ENCODE assay signal across 3 cellular contexts in genomic region chr15:56036546-56037067, GRCh38.
TF ChIP-seq lines count a peak whose summit lies in the region.

No MANE protein-coding gene starts in this region.

TF ChIP-seq in liver, 16 proteins besides CTCF, POLR2A, EP300 and RAD21:
- peak in 1 of 2 donors; percentile 47 for TF ChIP-seq HNF4A (conservative IDR thresholded peaks at IDR 0.05)
- TF ChIP-seq RXRA (IDR thresholded peaks at IDR 0.05), result peak; percentile 30 to 66
- TF ChIP-seq ZBTB33 (IDR thresholded peaks at IDR 0.05), result no peak

TF ChIP-seq in HepG2, 621 proteins besides CTCF, POLR2A, EP300 and RAD21:
- TF ChIP-seq ZNF317 (CRISPR knock-in tag; IDR thresholded peaks at IDR 0.05), result no peak
- TF ChIP-seq FLYWCH1 (CRISPR knock-in tag; IDR thresholded peaks at IDR 0.05), result no peak
TF ChIP-seq in HepG2: peak in this region for 0.

TF ChIP-seq in IMR-90, 13 proteins besides CTCF, POLR2A, EP300 and RAD21:
- TF ChIP-seq NFE2L2 (IDR thresholded peaks at IDR 0.05; ENCODE audit: low read depth, low read length), result no peak
- TF ChIP-seq USF2 (IDR thresholded peaks at IDR 0.05; ENCODE audit: low read depth, low read length), result no peak
- no peak for TF ChIP-seq RCOR1 (IDR thresholded peaks at IDR 0.05; ENCODE audit: insufficient replicate concordance, low read length)
- no peak for TF ChIP-seq FOS (IDR thresholded peaks at IDR 0.05; ENCODE audit: low read depth, low read length)
- TF ChIP-seq SMC3 (IDR thresholded peaks at IDR 0.05; ENCODE audit: low read depth, low read length), result no peak
- TF ChIP-seq MAZ (IDR thresholded peaks at IDR 0.05; ENCODE audit: borderline replicate concordance, low read depth, low read length), result no peak
- TF ChIP-seq CEBPB (IDR thresholded peaks at IDR 0.05; ENCODE audit: low read depth, low read length), result no peak
- no peak for TF ChIP-seq BHLHE40 (IDR thresholded peaks at IDR 0.05; ENCODE audit: low read depth, low read length)
- no peak for TF ChIP-seq MXI1 (IDR thresholded peaks at IDR 0.05; ENCODE audit: borderline replicate concordance, low read depth, low read length)
